ENCODE assay signal across 17 cellular contexts in the genomic region with DNA sequence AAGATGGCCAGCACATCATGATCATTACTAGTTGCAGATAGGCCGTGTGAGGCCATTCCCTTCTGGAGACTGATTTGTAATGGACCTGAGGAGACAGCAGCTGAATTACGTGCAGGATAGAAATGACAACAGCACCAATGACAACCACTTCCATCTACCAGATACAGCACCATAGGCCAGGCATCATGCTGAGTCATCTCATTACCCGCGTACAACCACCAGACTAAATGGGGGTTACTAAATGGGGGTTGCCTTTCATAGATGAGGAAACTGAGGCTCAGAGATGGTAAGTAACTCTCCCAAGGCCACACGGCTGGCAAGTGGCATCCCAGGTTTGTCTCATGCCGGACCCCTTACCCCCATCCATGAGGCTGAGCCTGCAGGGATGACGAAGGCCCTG. TPM values are rescaled to one million over a fixed set of nuclear protein-coding genes. Genes with fewer than 3 reads are reported as not detected.
DNase-seq lines count a peak whose midpoint lies in the region; ATAC-seq and TF ChIP-seq lines count a peak whose summit lies in the region.
"Had no signal": no experiment of that assay in that cellular context is flagged by ENCODE, and none has a peak within 500 bp of the region (broad histone marks: within the 10 kb centered on the region; RNA-seq: fewer than 3 reads in every experiment).

No MANE protein-coding gene starts in this region.

- peak overlapping the region; percentile 81 for H3K27ac ChIP-seq in left ventricle myocardium inferior (replicated peaks)
- H3K27ac ChIP-seq: SK-N-MC had no signal

- DNase-seq in GM13977 (ENCODE audit: low spot score), result peak; percentile 63
- peak; percentile 35 for DNase-seq in HK-2 (ENCODE audit: unreplicated experiment)
- no peak for DNase-seq in left ventricle myocardium inferior
- DNase-seq in NCI-H2227 treated with DMSO at 0.1 percent for 48 hours (lab: John Stamatoyannopoulos, UW), result no peak
- no peak for DNase-seq in anterior cingulate cortex (lab: John Stamatoyannopoulos, UW)
- DNase-seq in DMS53 treated with DMSO at 0.1 percent for 48 hours (lab: John Stamatoyannopoulos, UW; ENCODE audit: unreplicated experiment), result no peak
- DNase-seq in AG20443 (ENCODE audit: low spot score), result no peak
- DNase-seq: CD4-positive, alpha-beta T cell; GF-D8; KBM-7; NCI-H2029 had no signal

- ATAC-seq in GM21576 (IDR thresholded peaks at IDR 0.05; ENCODE audit: unreplicated experiment), result peak; percentile 58
- ATAC-seq: activated CD4-positive, CD25-positive, alpha-beta regulatory T cell treated with anti-CD3 and anti-CD28 coated beads, Interleukin-2, amount 50 U/mL, for 24 hours; GM23338; left lobe of liver had no signal

- no peak for TF ChIP-seq CTCF in GM13977 (IDR thresholded peaks at IDR 0.05; ENCODE audit: extremely low read depth, insufficient read depth, missing control alignments)
- TF ChIP-seq CTCF in left ventricle myocardium inferior (IDR thresholded peaks at IDR 0.05; ENCODE audit: borderline replicate concordance), result no peak

- no peaks in the 10 kb centered on the region for H3K27me3 ChIP-seq in left ventricle myocardium inferior (ENCODE audit: low read depth)

- H3K9me3 ChIP-seq in left ventricle myocardium inferior (replicated peaks), result peaks cover 2% of the 10 kb centered on the region

- H3K4me3 ChIP-seq in left ventricle myocardium inferior, result no peak overlapping the region
- H3K4me3 ChIP-seq: GM23338, SK-N-MC had no signal

- intact Hi-C loops in left ventricle myocardium inferior (cut with micrococcal nuclease), result no loop called here

- peaks cover 78% of the 10 kb centered on the region for H3K4me1 ChIP-seq in left ventricle myocardium inferior

- no peaks in the 10 kb centered on the region for H3K36me3 ChIP-seq in left ventricle myocardium inferior

- in situ Hi-C loops in GM13977 (cut with MboI; ENCODE audit: low pct_unique_long_range_greater_than_20kb, low sequenced_read_pairs, unreplicated experiment), result no loop called here

RNA-seq across cellular contexts. Expression of gene FAM107A, which starts 32.8 kb away (rescaled TPM):
- total RNA-seq in left ventricle myocardium inferior, result 115 TPM
- total RNA-seq: activated T-helper 1 cell treated with anti-CD3 and anti-CD28 coated beads, Interleukin-12 subunit alpha, Interleukin-12 subunit beta, Interleukin-2, Interleukin-4 antibody, amounts not matched to agents 30 ng/mL and 10 ng/mL and 1 ng/mL, durations not matched to agents 14 hours and 24 hours and 36 hours; CD4-positive, alpha-beta T cell had no signal

RNA-seq across cellular contexts. Expression of gene FAM3D, which starts 56.6 kb away (rescaled TPM):
- 0.16 TPM for total RNA-seq in left ventricle myocardium inferior
- total RNA-seq: activated T-helper 1 cell treated with anti-CD3 and anti-CD28 coated beads, Interleukin-12 subunit alpha, Interleukin-12 subunit beta, Interleukin-2, Interleukin-4 antibody, amounts not matched to agents 30 ng/mL and 10 ng/mL and 1 ng/mL, durations not matched to agents 14 hours and 24 hours and 36 hours; CD4-positive, alpha-beta T cell; GM23338 had no signal

Comparison
In these comparisons a context has a peak if more than half of its experiments do, and no peak if none do; other contexts are left out.
1. DNase-seq: peak in GM13977 (single experiment) and HK-2 (single experiment); none in left ventricle myocardium inferior (single experiment), NCI-H2227 treated with DMSO at 0.1 percent for 48 hours (single experiment), anterior cingulate cortex (0 of 58), DMS53 treated with DMSO at 0.1 percent for 48 hours (single experiment) and AG20443 (single experiment).